Comparison of ENCODE assay signal across 30 cellular contexts in genomic region chr15:71674354-71674753, GRCh38.
"Had no signal": no experiment of that assay in that cellular context is flagged by ENCODE, and none has a peak within 500 bp of the region (broad histone marks: within the 10 kb centered on the region; RNA-seq: fewer than 3 reads in every experiment).

No MANE protein-coding gene starts in this region.

- H3K4me3 ChIP-seq: adrenal gland, ascending aorta, breast epithelium, cardiac muscle cell, coronary artery, esophagus squamous epithelium, gastroesophageal sphincter, heart right ventricle had no signal

- ATAC-seq: activated CD4-positive, alpha-beta T cell treated with anti-CD3 and anti-CD28 coated beads for 36 hours; activated CD8-positive, alpha-beta memory T cell treated with anti-CD3 and anti-CD28 coated beads, Interleukin-2, amount 10 ng/mL, durations not matched to agents 7 days and 5 days; activated CD8-positive, alpha-beta T cell treated with anti-CD3 and anti-CD28 coated beads, Interleukin-2, amount 10 ng/mL, durations not matched to agents 7 days and 5 days; activated naive CD8-positive, alpha-beta T cell treated with anti-CD3 and anti-CD28 coated beads, Interleukin-2, amount 50 U/mL, for 24 hours; effector memory CD8-positive, alpha-beta T cell; gastroesophageal sphincter had no signal

- H3K27me3 ChIP-seq: adrenal gland, ascending aorta, breast epithelium, cardiac muscle cell, esophagus squamous epithelium, gastroesophageal sphincter, heart right ventricle had no signal

- DNase-seq: activated CD4-positive, alpha-beta memory T cell treated with anti-CD3 and anti-CD28 coated beads for 36 hours; activated CD4-positive, alpha-beta T cell treated with anti-CD3 and anti-CD28 coated beads for 36 hours; activated CD4-positive, alpha-beta T cell treated with anti-CD3 and anti-CD28 coated beads, Interleukin-2, amount 10 ng/mL, durations not matched to agents 24 days and 14 days; activated CD4-positive, CD25-positive, alpha-beta regulatory T cell; activated CD4-positive, CD25-positive, alpha-beta regulatory T cell treated with anti-CD3 and anti-CD28 coated beads, Interleukin-2, amount 50 U/mL, for 72 hours; activated CD8-positive, alpha-beta memory T cell treated with anti-CD3 and anti-CD28 coated beads, Interleukin-2, amount 10 ng/mL, durations not matched to agents 7 days and 5 days; activated CD8-positive, alpha-beta memory T cell treated with anti-CD3 and anti-CD28 coated beads, Interleukin-2, amount 50 U/mL, for 4 hours; activated CD8-positive, alpha-beta T cell treated with anti-CD3 and anti-CD28 coated beads, Interleukin-2, amount 10 ng/mL, durations not matched to agents 7 days and 5 days; activated effector memory CD4-positive, alpha-beta T cell treated with anti-CD3 and anti-CD28 coated beads, Interleukin-2, amount 50 U/mL, for 16 hours; activated naive CD4-positive, alpha-beta T cell treated with anti-CD3 and anti-CD28 coated beads for 36 hours; activated naive CD8-positive, alpha-beta T cell treated with anti-CD3 and anti-CD28 coated beads for 36 hours; activated naive CD8-positive, alpha-beta T cell treated with anti-CD3 and anti-CD28 coated beads, Interleukin-2, amount 50 U/mL, for 24 hours; activated T-cell treated with anti-CD3 and anti-CD28 coated beads, Interleukin-2, amount 50 U/mL, for 1 hour; activated T-cell treated with anti-CD3 and anti-CD28 coated beads, Interleukin-2, amount 50 U/mL, for 48 hours; adrenal gland; amygdala; central memory CD4-positive, alpha-beta T cell; cerebellar nuclear complex; effector CD4-positive, alpha-beta T cell; effector memory CD8-positive, alpha-beta T cell; erythroblast; esophagus squamous epithelium; foreskin melanocyte; heart right ventricle; T-helper 2 cell had no signal

- H3K27ac ChIP-seq: adrenal gland, ascending aorta, breast epithelium, cardiac muscle cell, coronary artery, gastroesophageal sphincter had no signal

- H3K9me3 ChIP-seq: adrenal gland, ascending aorta, breast epithelium, esophagus squamous epithelium, gastroesophageal sphincter, heart right ventricle had no signal

- H3K36me3 ChIP-seq: adrenal gland, ascending aorta, breast epithelium, cardiac muscle cell, esophagus squamous epithelium, gastroesophageal sphincter, heart right ventricle had no signal
